21 cellular contexts compared by ENCODE assay signal in genomic region chr3:71533588-71533987, GRCh38. TPM values are rescaled to one million over a fixed set of nuclear protein-coding genes. Genes with fewer than 3 reads are reported as not detected.
A peak's percentile ranks its signal among the peaks of the same experiment; 100 is the strongest.
DNase-seq lines count a peak whose midpoint lies in the region; ATAC-seq, FAIRE-seq and TF ChIP-seq lines count a peak whose summit lies in the region.
"Had no signal": no experiment of that assay in that cellular context is flagged by ENCODE, and none has a peak within 500 bp of the region (broad histone marks: within the 10 kb centered on the region; RNA-seq: fewer than 3 reads in every experiment).

No MANE protein-coding gene starts in this region.

- ATAC-seq in A549 (no peak), HG03039 (IDR thresholded peaks at IDR 0.05; ENCODE audit: unreplicated experiment) (no peak)
- ATAC-seq in natural killer cell treated with Interleukin-12 subunit alpha and Interleukin-12 subunit beta and Interleukin-15 and Interleukin-18, amount 100 ng/mL, for 72 hours = no peak

- no peak overlapping the region for H3K4ac ChIP-seq in H1 (replicated peaks; ENCODE audit: insufficient read length, low read depth, low read length)

- no peaks in the 10 kb centered on the region for H3K9me2 ChIP-seq in PC-9 (ENCODE audit: insufficient read depth)

- H3K79me2 ChIP-seq in PC-9 (ENCODE audit: low read depth) (no peaks in the 10 kb centered on the region), H1 (ENCODE audit: control insufficient read depth in 1 of 2, insufficient read depth in 2 of 2, low read length in 2 of 2) (no peaks in the 10 kb centered on the region)

- no peak overlapping the region for H3K14ac ChIP-seq in H1 (ENCODE audit: insufficient read length)

- TF ChIP-seq RAD21 in A549 (conservative IDR thresholded peaks at IDR 0.05 in 1 of 2, IDR thresholded peaks at IDR 0.05 in 1 of 2) (no peak), H1 (IDR thresholded peaks at IDR 0.05 in 1 of 2, conservative IDR thresholded peaks at IDR 0.05 in 1 of 2; ENCODE audit: low read depth in 2 of 2, low read length in 2 of 2) (no peak)

- H3K4me2 ChIP-seq in A549 (peak overlapping the region; percentile 68), PC-9 (no peak overlapping the region), H1 (ENCODE audit: insufficient read depth in 1 of 2, low read depth in 2 of 2, low read length in 2 of 2) (no peak overlapping the region)

- H3K4me1 ChIP-seq in A549 (peaks cover 56% of the 10 kb centered on the region), PC-9 (replicated peaks; ENCODE audit: insufficient read depth) (peaks cover 14% of the 10 kb centered on the region; the same call in 1 of the 2 replicates), H1 (replicated peaks in 1 of 4; ENCODE audit: control insufficient read depth in 3 of 4, insufficient read depth in 4 of 4, low read length in 3 of 4) (no peaks in the 10 kb centered on the region; a peak in 2 of 7 replicates), neutrophil (ENCODE audit: control insufficient read depth in 1 of 2, insufficient read depth in 1 of 2, low read depth in 1 of 2, low read length in 1 of 2) (peaks cover 50 to 55% of the 10 kb centered on the region in 2 experiments)

- no peak overlapping the region for H2BK20ac ChIP-seq in H1 (ENCODE audit: low read length)

- H3K27me3 ChIP-seq in PC-9 (ENCODE audit: insufficient read depth, low read depth) (no peaks in the 10 kb centered on the region), H1 (replicated peaks in 1 of 4; ENCODE audit: control insufficient read depth in 3 of 4, extremely low read depth in 1 of 4, insufficient read depth in 3 of 4, low read length in 3 of 4) (no peaks in the 10 kb centered on the region), neutrophil (no peaks in the 10 kb centered on the region)

- no peak overlapping the region for H2AK5ac ChIP-seq in H1 (ENCODE audit: low read depth, low read length)

- intact Hi-C loops in PC-9 (cut with micrococcal nuclease; ENCODE audit: unreplicated experiment) = loop anchor here (5.0 kb wide), 1 partner anchor 36 kb away; no protein-coding TSS in a partner anchor

- H4K20me1 ChIP-seq in PC-9 (ENCODE audit: insufficient read depth) = no peaks in the 10 kb centered on the region
- no peaks in the 10 kb centered on the region for H4K20me1 ChIP-seq in H1 (replicated peaks in 1 of 2; ENCODE audit: control insufficient read depth in 1 of 2, insufficient read depth in 2 of 2, low read length in 2 of 2)

- no peak for FAIRE-seq in A549 (lab: Jason Lieb, UNC)
- no peak for FAIRE-seq in H1 (lab: Jason Lieb, UNC)
- FAIRE-seq: GM12892, HTR-8/SVneo had no signal

- H3F3A ChIP-seq in PC-9 (ENCODE audit: insufficient read depth, low read depth) = 0 out of 2 replicates have a peak, but pooled peaks cover 3% of the 10 kb centered on the region

- no peak for TF ChIP-seq POLR2A in A549 (IDR thresholded peaks at IDR 0.05; ENCODE audit: low read length)
- no peak for TF ChIP-seq POLR2A in H1 (IDR thresholded peaks at IDR 0.05; ENCODE audit: control extremely low read depth in 1 of 2, low read depth in 2 of 2, low read length in 2 of 2)

- H3K9me3 Mint-ChIP-seq in natural killer cell treated with Interleukin-12 subunit alpha and Interleukin-12 subunit beta and Interleukin-15 and Interleukin-18, amount 100 ng/mL, for 72 hours = no peaks in the 10 kb centered on the region
- H3K9me3 Mint-ChIP-seq: CD4-positive, alpha-beta T cell had no signal

- no peak overlapping the region for H2BK12ac ChIP-seq in H1 (ENCODE audit: low read depth, low read length)

- H3K9me3 ChIP-seq in A549 (no peaks in the 10 kb centered on the region), PC-9 (ENCODE audit: insufficient read depth, low read depth) (no peaks in the 10 kb centered on the region), H1 (ENCODE audit: insufficient read depth in 2 of 2, low read depth in 1 of 2, low read length in 1 of 2) (no peaks in the 10 kb centered on the region), neutrophil (no peaks in the 10 kb centered on the region)
- H3K9me3 ChIP-seq: HAP-1 had no signal

- H3K79me1 ChIP-seq in H1 (ENCODE audit: low read depth, low read length) = no peaks in the 10 kb centered on the region

- CTCF ChIA-PET in A549 (lab: Yijun Ruan, JAX) (interaction anchor here (1.0 to 1.4 kb wide), 2 partner anchors 49 to 96 kb away, joined by 3 read pairs; no protein-coding TSS in a partner anchor), PC-9 (lab: Charles Lee) (no interaction called here), H1 (lab: Charles Lee; ENCODE audit: partially characterized antibody) (no interaction called here)

- H3K9ac ChIP-seq in H1 (replicated peaks in 1 of 4; ENCODE audit: extremely low read depth in 1 of 4, low read depth in 3 of 4, low read length in 3 of 4) = no peak overlapping the region

- no peak overlapping the region for H2BK120ac ChIP-seq in H1 (replicated peaks; ENCODE audit: low read depth, low read length)

- H3K56ac ChIP-seq in H1 (replicated peaks; ENCODE audit: insufficient read length, low read depth, low read length) = no peak overlapping the region

- H3K4me3 Mint-ChIP-seq in natural killer cell treated with Interleukin-12 subunit alpha and Interleukin-12 subunit beta and Interleukin-15 and Interleukin-18, amount 100 ng/mL, for 72 hours = no peak overlapping the region
- H3K4me3 Mint-ChIP-seq: CD4-positive, alpha-beta T cell had no signal

- H3K36me3 Mint-ChIP-seq in natural killer cell treated with Interleukin-12 subunit alpha and Interleukin-12 subunit beta and Interleukin-15 and Interleukin-18, amount 100 ng/mL, for 72 hours = no peaks in the 10 kb centered on the region

- TF ChIP-seq EP300 in A549 (IDR thresholded peaks at IDR 0.05) (no peak), H1 (IDR thresholded peaks at IDR 0.05; ENCODE audit: borderline replicate concordance in 1 of 2, low read depth in 2 of 2, low read length in 2 of 2) (no peak)

- no peak overlapping the region for H3K27ac Mint-ChIP-seq in natural killer cell treated with Interleukin-12 subunit alpha and Interleukin-12 subunit beta and Interleukin-15 and Interleukin-18, amount 100 ng/mL, for 72 hours
- H3K27ac Mint-ChIP-seq: CD4-positive, alpha-beta T cell had no signal

- H3K18ac ChIP-seq in H1 (ENCODE audit: extremely low read depth, low read length) = no peak overlapping the region

- H2BK15ac ChIP-seq in H1 (ENCODE audit: low read length) = no peak overlapping the region

- H2AFZ ChIP-seq in PC-9 (no peak overlapping the region), H1 (ENCODE audit: low read length) (no peak overlapping the region)

- peak overlapping the region; percentile 69 to 90; a peak in 5 of 6 replicates for H3K27ac ChIP-seq in A549
- peak overlapping the region; percentile 39; the same call in 1 of the 2 replicates for H3K27ac ChIP-seq in PC-9
- H3K27ac ChIP-seq in H1 (ENCODE audit: low read depth, low read length) = no peak overlapping the region
- H3K27ac ChIP-seq in neutrophil = peak overlapping the region; percentile 80

- POLR2A ChIA-PET in A549 (lab: Yijun Ruan, JAX) = interaction anchor here (0.7 to 1.2 kb wide), 2 partner anchors 22 to 50 kb away, joined by 3 read pairs; partner anchors contain the start of gene FOXP1
- POLR2A ChIA-PET in PC-9 (lab: Charles Lee; ENCODE audit: unreplicated experiment) = no interaction called here
- POLR2A ChIA-PET in H1 (lab: Charles Lee; ENCODE audit: partially characterized antibody) = no interaction called here

- no peak overlapping the region for H4K8ac ChIP-seq in H1 (ENCODE audit: extremely low read depth, insufficient read depth, low read length)

- WGBS in A549 (ENCODE audit: missing lambda C conversion rate) = 83% methylated on average over 4 of the region's 4 CpGs
- WGBS in H1 (ENCODE audit: extremely low coverage in 1 of 2, insufficient coverage in 1 of 2, insufficient read length in 1 of 2, insufficient replicate concordance in 2 of 2, low coverage in 1 of 2, low lambda C conversion rate in 2 of 2, missing lambda C conversion rate in 1 of 2), 2 experiments = 95% methylated on average over 4 of the region's 4 CpGs; no CpG with 5 or more reads in 1 of the 2 experiments

- no peak overlapping the region for H4K91ac ChIP-seq in H1 (replicated peaks; ENCODE audit: insufficient read length, low read length)

- no TSS peak for BruUV-seq in PC-9 (replicated peaks; lab: Mats Ljungman, UMichigan)

- DNase-seq in A549 (ENCODE audit: low read depth in 1 of 2, low spot score in 1 of 2) (no peak), PC-9 (no peak), H1 (ENCODE audit: low read depth in 1 of 2, low spot score in 2 of 2) (no peak), midbrain (lab: John Stamatoyannopoulos, UW) (no peak)
- no peak for DNase-seq in activated CD4-positive, CD25-positive, alpha-beta regulatory T cell (lab: John Stamatoyannopoulos, UW)
- DNase-seq in natural killer cell treated with Interleukin-12 subunit alpha and Interleukin-12 subunit beta and Interleukin-15 and Interleukin-18, amount 100 ng/mL, for 72 hours (ENCODE audit: low spot score) = no peak
- DNase-seq: ACHN; CD4-positive, alpha-beta T cell; DND-41; GDM1; KBM-7; NCI-H1092; NCI-H1694 treated with DMSO at 0.1 percent for 48 hours; NCI-H446; NCI-H748 treated with DMSO at 0.1 percent for 48 hours; SHP77 had no signal

- H3K23ac ChIP-seq in H1 (ENCODE audit: insufficient read length) = no peak overlapping the region

- TF ChIP-seq CTCF in A549 (IDR thresholded peaks at IDR 0.05) (no peak), PC-9 (conservative IDR thresholded peaks at IDR 0.05) (no peak), H1 (IDR thresholded peaks at IDR 0.05; ENCODE audit: control extremely low read depth in 1 of 3, insufficient read depth in 1 of 3, low read depth in 1 of 3, low read length in 3 of 3) (no peak), neutrophil (IDR thresholded peaks at IDR 0.05) (no peak)

- H3K23me2 ChIP-seq in H1 (ENCODE audit: low read depth, low read length) = no peaks in the 10 kb centered on the region; the same call in 1 of the 2 replicates

- H3K27me3 Mint-ChIP-seq in natural killer cell treated with Interleukin-12 subunit alpha and Interleukin-12 subunit beta and Interleukin-15 and Interleukin-18, amount 100 ng/mL, for 72 hours = no peaks in the 10 kb centered on the region
- H3K27me3 Mint-ChIP-seq: CD4-positive, alpha-beta T cell had no signal

- H3K36me3 ChIP-seq in PC-9 (ENCODE audit: low read depth) (no peaks in the 10 kb centered on the region), H1 (ENCODE audit: control insufficient read depth in 2 of 4, insufficient read depth in 4 of 4, low read length in 3 of 4) (no peaks in the 10 kb centered on the region), neutrophil (no peaks in the 10 kb centered on the region)
- H3K36me3 ChIP-seq: HAP-1 had no signal

- H3K4me3 ChIP-seq in A549 = no peak overlapping the region
- no peak overlapping the region for H3K4me3 ChIP-seq in PC-9
- no peak overlapping the region for H3K4me3 ChIP-seq in H1 (ENCODE audit: extremely low read depth in 1 of 4, insufficient read depth in 2 of 4, low read depth in 3 of 4, low read length in 4 of 4)
- no peak overlapping the region for H3K4me3 ChIP-seq in neutrophil (ENCODE audit: low read depth in 1 of 2, low read length in 1 of 2)
- H3K4me3 ChIP-seq: HAP-1 had no signal

- H3K4me1 Mint-ChIP-seq in natural killer cell treated with Interleukin-12 subunit alpha and Interleukin-12 subunit beta and Interleukin-15 and Interleukin-18, amount 100 ng/mL, for 72 hours (ENCODE audit: low read depth in 2 of 2) = peaks cover 4 to 10% of the 10 kb centered on the region in 2 donors

- no peak overlapping the region for H4K5ac ChIP-seq in H1 (ENCODE audit: insufficient read length, low read depth, low read length)

- H2BK5ac ChIP-seq in H1 (ENCODE audit: low read depth, low read length) = no peak overlapping the region

RNA-seq across cellular contexts. Expression of gene FOXP1, which starts 49.9 kb away (rescaled TPM):
- 13.9 and 16.3 TPM in 2 replicates for polyA plus RNA-seq in A549 (2011; rRNA removed)
- 3.7 and 5.5 TPM in 2 replicates for polyA plus RNA-seq in A549 (2012; cell fraction: cytosol; rRNA removed)
- polyA plus RNA-seq in A549 (2012; cell fraction: nucleus; rRNA removed) = 5.3 and 8.9 TPM in 2 replicates
- 9.8 to 13.5 TPM (median 12.8 TPM) in 3 replicates for polyA plus RNA-seq in A549 (2017; fragmentation: RNase III; extraction: RNeasy Plus Mini Kit Qiagen cat#74134 plus additional on column Dnase treatment)
- 73.2 and 83.5 TPM in 2 replicates for polyA minus RNA-seq in A549 (2011; rRNA and poly(A)+ RNA removed)
- 31.7 and 33.3 TPM in 2 replicates for total RNA-seq in PC-9 (2021)
- total RNA-seq in H1 (2021; fragmentation: NEBNext Ultra II Directional; extraction: Animal tissue kit (Norgen Biotek cat#: 25700)) = 24.6 and 25.4 TPM in 2 replicates
- 11.6 and 13.9 TPM in 2 replicates for polyA plus RNA-seq in H1 (2011; rRNA removed)
- 11.7 TPM for polyA plus RNA-seq in H1 (2011; cell fraction: cytosol; rRNA removed)
- polyA plus RNA-seq in H1 (2011; cell fraction: nucleus; rRNA removed) = 29.3 TPM
- 13.6 to 16.2 TPM (median 15.2 TPM) in 4 replicates for polyA plus RNA-seq in H1 (2012, experiment 1 of 2)
- 1.6 TPM for polyA plus RNA-seq in H1 (2012, experiment 2 of 2)
- polyA plus RNA-seq in H1 (2013, experiment 1 of 2) = 23.2 TPM
- 20.2 TPM for polyA plus RNA-seq in H1 (2013, experiment 2 of 2)
- 80.5 and 88.9 TPM in 2 replicates for polyA minus RNA-seq in H1 (2011; rRNA and poly(A)+ RNA removed)
- polyA minus RNA-seq in H1 (2011; cell fraction: cytosol; rRNA and poly(A)+ RNA removed) = 37.4 TPM
- polyA minus RNA-seq in H1 (2011; cell fraction: nucleus; rRNA and poly(A)+ RNA removed) = 242 TPM
- total RNA-seq in natural killer cell treated with Interleukin-12 subunit alpha and Interleukin-12 subunit beta and Interleukin-15 and Interleukin-18, amount 100 ng/mL, for 72 hours = 10 to 100 TPM; 59.7 to 65.4 TPM
